Comparison of ENCODE assay signal across 9 cellular contexts in the genomic region with DNA sequence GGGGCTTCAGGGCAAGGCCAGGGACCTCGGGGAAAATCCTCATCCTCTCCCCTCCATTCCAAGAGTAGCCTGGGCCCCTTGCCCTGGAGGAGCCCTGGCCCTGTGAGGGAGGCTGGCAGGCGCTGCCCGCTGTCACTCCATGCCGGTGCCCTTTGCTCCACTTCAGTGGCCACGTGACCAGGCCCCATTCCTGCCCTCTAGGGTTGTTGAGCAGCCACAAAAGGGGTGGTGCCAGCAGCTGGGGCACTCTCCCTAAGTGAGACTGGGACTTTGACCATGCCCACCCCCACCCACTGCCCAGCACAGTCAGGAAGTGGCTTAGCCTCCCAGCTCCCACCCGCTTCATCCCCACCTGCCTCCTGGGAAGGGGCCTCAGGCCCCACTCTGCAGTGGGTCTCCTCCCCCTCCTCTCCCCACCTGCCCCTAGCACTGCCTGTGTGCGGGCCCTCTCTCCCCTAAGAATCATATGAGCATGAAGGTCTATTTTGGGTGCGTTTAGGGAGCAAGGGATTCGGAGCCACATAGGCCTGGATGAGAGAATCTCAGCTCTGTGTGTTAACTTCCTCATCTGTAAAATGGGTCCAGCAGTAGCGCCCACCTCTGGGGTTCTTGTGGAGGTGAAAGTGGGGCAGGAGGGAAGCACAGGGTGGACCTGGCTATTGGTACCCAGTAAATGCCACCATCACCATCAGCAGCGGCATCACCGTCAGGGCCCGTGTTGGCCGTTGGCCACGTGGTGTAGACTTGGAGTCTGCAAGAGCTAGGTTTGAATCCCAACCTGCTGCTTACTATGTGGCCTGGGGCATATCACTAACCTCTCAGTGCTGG. TPM values are rescaled to one million over a fixed set of nuclear protein-coding genes. Genes with fewer than 3 reads are reported as not detected.
DNase-seq lines count a peak whose midpoint lies in the region; TF ChIP-seq lines count a peak whose summit lies in the region.
"Had no signal": no experiment of that assay in that cellular context is flagged by ENCODE, and none has a peak within 500 bp of the region (broad histone marks: within the 10 kb centered on the region; RNA-seq: fewer than 3 reads in every experiment).

No MANE protein-coding gene starts in this region.

- H3K36me3 ChIP-seq in tibial artery = peaks cover 30 to 92% (median 62%) of the 10 kb centered on the region in 3 donors

- no peaks in the 10 kb centered on the region for H3K27me3 ChIP-seq in tibial artery

- no peaks in the 10 kb centered on the region for H3K9me3 ChIP-seq in tibial artery

- peak overlapping the region; percentile 58 to 68 for H3K27ac ChIP-seq in tibial artery

- no peak overlapping the region for H3K4me3 ChIP-seq in tibial artery

- peak; percentile 40 for DNase-seq in NCI-H510A (lab: John Stamatoyannopoulos, UW)
- peak; percentile 37 for DNase-seq in fibroblast of gingiva (ENCODE audit: low read depth)
- DNase-seq in mucosa of gallbladder (ENCODE audit: low spot score) = peak; percentile 91
- peak; percentile 58 to 89 for DNase-seq in tibial artery
- DNase-seq in NCI-H1436 treated with DMSO at 0.1 percent for 48 hours (lab: John Stamatoyannopoulos, UW) = no peak
- no peak for DNase-seq in RKO (ENCODE audit: low spot score)
- DNase-seq in dedifferentiated amniotic fluid mesenchymal stem cell (ENCODE audit: extremely low spot score) = no peak
- no peak for DNase-seq in cerebellum (ENCODE audit: low spot score)
- DNase-seq: effector CD4-positive, alpha-beta T cell had no signal

- intact Hi-C loops in tibial artery (cut with DNase I; ENCODE audit: low total_unique reads) = no loop called here

- TF ChIP-seq CTCF in tibial artery (IDR thresholded peaks at IDR 0.05) = no peak

- peaks cover 0 to 52% (median 39%) of the 10 kb centered on the region in 4 donors for H3K4me1 ChIP-seq in tibial artery

RNA-seq across cellular contexts. Expression of a gene that starts 7.2 kb away (rescaled TPM):
- total RNA-seq in mucosa of gallbladder (64.7 TPM), cerebellum (21.3 TPM)

RNA-seq across cellular contexts. Expression of a gene that starts 27.6 kb away (rescaled TPM):
- total RNA-seq in mucosa of gallbladder = 8.8 TPM
- total RNA-seq in cerebellum = 26.2 TPM

RNA-seq across cellular contexts. Expression of a gene that starts 46.5 kb away (rescaled TPM):
- 134 TPM for total RNA-seq in mucosa of gallbladder
- total RNA-seq in cerebellum = 22.9 TPM

RNA-seq across cellular contexts. Expression of a gene that starts 48.1 kb away (rescaled TPM):
- total RNA-seq in mucosa of gallbladder = 61.5 TPM
- 29.1 TPM for total RNA-seq in cerebellum

Comparison
In these comparisons a context has a peak if more than half of its experiments do, and no peak if none do; other contexts are left out.
1. DNase-seq: peak in NCI-H510A (single experiment), fibroblast of gingiva (single experiment), mucosa of gallbladder (single experiment) and tibial artery (2 of 2); none in NCI-H1436 treated with DMSO at 0.1 percent for 48 hours (single experiment), RKO (single experiment), dedifferentiated amniotic fluid mesenchymal stem cell (single experiment) and cerebellum (single experiment).